1 cellular context compared by ENCODE assay signal in the genomic region with DNA sequence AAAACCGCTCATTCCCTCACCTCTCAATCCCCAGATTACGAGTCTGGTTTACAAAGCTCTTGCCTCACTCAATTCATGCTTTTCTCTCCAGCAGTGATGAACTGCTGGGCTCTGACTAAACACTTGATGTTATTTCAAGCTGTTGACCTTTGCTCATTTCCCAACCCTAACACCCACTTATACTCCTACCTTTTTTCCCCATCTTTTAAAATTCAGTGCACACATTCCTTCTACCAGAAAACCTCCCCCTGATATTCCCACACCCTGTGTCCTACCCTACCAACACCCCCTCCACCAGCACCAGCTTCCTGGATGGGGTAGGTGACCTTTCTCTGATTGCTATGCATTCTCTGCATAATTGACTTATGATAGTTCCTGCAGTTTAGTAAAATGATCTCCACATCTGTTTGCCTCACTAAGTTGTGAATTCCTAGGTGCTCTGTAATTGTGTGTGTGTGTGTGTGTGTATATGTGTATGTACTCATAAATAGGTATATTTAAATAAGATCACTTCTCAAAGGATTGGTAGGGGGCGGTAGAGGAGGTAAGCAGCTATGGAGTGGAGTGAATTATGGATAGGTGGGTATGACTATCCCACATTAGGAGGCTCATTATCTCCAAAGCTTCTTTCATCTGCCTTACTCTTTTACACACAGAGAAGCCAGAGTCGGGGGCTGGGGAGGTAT.
A peak's percentile ranks its signal among the peaks of the same experiment; 100 is the strongest.
TF ChIP-seq lines count a peak whose summit lies in the region.

No MANE protein-coding gene starts in this region.

TF ChIP-seq in HepG2, 621 proteins besides CTCF, POLR2A, EP300 and RAD21 (continued from another document):
- TF ChIP-seq, protein P1, sequence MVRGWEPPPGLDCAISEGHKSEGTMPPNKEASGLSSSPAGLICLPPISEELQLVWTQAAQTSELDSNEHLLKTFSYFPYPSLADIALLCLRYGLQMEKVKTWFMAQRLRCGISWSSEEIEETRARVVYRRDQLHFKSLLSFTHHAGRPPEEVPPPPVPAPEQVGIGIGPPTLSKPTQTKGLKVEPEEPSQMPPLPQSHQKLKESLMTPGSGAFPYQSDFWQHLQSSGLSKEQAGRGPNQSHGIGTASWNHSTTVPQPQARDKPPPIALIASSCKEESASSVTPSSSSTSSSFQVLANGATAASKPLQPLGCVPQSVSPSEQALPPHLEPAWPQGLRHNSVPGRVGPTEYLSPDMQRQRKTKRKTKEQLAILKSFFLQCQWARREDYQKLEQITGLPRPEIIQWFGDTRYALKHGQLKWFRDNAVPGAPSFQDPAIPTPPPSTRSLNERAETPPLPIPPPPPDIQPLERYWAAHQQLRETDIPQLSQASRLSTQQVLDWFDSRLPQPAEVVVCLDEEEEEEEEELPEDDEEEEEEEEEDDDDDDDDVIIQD (CRISPR knock-in tag; IDR thresholded peaks at IDR 0.05; ENCODE audit: low read depth), result 0 out of 2 replicates have a peak, but pooled peaks have one; percentile 16
- TF ChIP-seq FIP1L1 (IDR thresholded peaks at IDR 0.05; ENCODE audit: borderline replicate concordance, insufficient read depth, low read depth, low read length) (no peak), ISX (CRISPR knock-in tag; conservative IDR thresholded peaks at IDR 0.05) (no peak), SRSF4 (IDR thresholded peaks at IDR 0.05; ENCODE audit: low read depth, low read length, poor library complexity, severe bottlenecking) (no peak), SRY (CRISPR knock-in tag; IDR thresholded peaks at IDR 0.05) (no peak), ZNF383 (CRISPR knock-in tag; IDR thresholded peaks at IDR 0.05; ENCODE audit: borderline replicate concordance) (no peak), AKAP8 (CRISPR knock-in tag; IDR thresholded peaks at IDR 0.05) (no peak), NBN (conservative IDR thresholded peaks at IDR 0.05) (no peak), ZNF34 (CRISPR knock-in tag; IDR thresholded peaks at IDR 0.05; ENCODE audit: borderline replicate concordance) (no peak), RARA (CRISPR knock-in tag; IDR thresholded peaks at IDR 0.05) (no peak), SETDB1 (CRISPR knock-in tag; IDR thresholded peaks at IDR 0.05; ENCODE audit: borderline replicate concordance) (no peak), CAMTA2 (CRISPR knock-in tag; IDR thresholded peaks at IDR 0.05; ENCODE audit: borderline replicate concordance) (no peak), KDM4B (CRISPR knock-in tag; IDR thresholded peaks at IDR 0.05) (no peak), ZNF569 (CRISPR knock-in tag; IDR thresholded peaks at IDR 0.05; ENCODE audit: borderline replicate concordance) (no peak), SIX1 (CRISPR knock-in tag; IDR thresholded peaks at IDR 0.05; ENCODE audit: borderline replicate concordance) (no peak), ZNF367 (CRISPR knock-in tag; IDR thresholded peaks at IDR 0.05; ENCODE audit: borderline replicate concordance) (no peak)
- TF ChIP-seq, protein P2, sequence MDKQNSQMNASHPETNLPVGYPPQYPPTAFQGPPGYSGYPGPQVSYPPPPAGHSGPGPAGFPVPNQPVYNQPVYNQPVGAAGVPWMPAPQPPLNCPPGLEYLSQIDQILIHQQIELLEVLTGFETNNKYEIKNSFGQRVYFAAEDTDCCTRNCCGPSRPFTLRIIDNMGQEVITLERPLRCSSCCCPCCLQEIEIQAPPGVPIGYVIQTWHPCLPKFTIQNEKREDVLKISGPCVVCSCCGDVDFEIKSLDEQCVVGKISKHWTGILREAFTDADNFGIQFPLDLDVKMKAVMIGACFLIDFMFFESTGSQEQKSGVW (CRISPR knock-in tag; IDR thresholded peaks at IDR 0.05; ENCODE audit: borderline replicate concordance), result no peak
- TF ChIP-seq, protein P3, sequence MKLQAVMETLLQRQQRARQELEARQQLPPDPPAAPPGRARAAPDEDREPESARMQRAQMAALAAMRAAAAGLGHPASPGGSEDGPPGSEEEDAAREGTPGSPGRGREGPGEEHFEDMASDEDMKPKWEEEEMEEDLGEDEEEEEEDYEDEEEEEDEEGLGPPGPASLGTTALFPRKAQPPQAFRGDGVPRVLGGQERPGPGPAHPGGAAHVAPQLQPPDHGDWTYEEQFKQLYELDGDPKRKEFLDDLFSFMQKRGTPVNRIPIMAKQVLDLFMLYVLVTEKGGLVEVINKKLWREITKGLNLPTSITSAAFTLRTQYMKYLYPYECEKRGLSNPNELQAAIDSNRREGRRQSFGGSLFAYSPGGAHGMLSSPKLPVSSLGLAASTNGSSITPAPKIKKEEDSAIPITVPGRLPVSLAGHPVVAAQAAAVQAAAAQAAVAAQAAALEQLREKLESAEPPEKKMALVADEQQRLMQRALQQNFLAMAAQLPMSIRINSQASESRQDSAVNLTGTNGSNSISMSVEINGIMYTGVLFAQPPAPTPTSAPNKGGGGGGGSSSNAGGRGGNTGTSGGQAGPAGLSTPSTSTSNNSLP (IDR thresholded peaks at IDR 0.05; ENCODE audit: low read depth, low read length), result 0 out of 2 replicates have a peak, but pooled peaks have one; percentile 41
